ENCODE assay signal across 8 cellular contexts in the genomic region with DNA sequence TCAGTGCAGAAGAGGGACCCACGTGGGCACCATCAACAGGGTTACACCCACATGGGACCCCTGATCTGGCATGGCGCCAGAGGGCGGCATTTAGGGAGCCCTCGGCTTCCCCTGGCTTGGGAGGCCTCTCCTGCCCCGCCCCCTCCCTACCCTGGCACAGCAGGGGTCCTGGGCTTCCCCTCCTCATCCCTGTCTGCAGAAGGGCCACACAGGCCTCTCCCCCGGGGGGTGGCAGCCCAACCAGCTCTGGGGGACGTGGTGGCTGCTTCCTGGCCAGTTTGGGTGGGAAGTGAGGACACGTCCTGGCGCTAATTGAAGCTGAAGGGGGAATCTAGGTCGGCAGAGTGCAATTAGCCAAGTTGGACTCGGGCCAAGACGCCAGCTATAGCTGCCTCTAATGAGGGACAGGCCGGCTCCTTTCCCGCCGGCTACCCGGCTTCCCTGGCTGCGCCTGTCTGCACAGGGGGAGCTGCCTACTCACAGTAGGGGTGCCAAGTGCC.
DNase-seq lines count a peak whose midpoint lies in the region; ATAC-seq and TF ChIP-seq lines count a peak whose summit lies in the region.
"Had no signal": no experiment of that assay in that cellular context is flagged by ENCODE, and none has a peak within 500 bp of the region (broad histone marks: within the 10 kb centered on the region; RNA-seq: fewer than 3 reads in every experiment).

No MANE protein-coding gene starts in this region.

- no peak overlapping the region for H3K4me3 ChIP-seq in testis

- H3K27me3 ChIP-seq in testis = no peaks in the 10 kb centered on the region

- DNase-seq in HEK293T (ENCODE audit: extremely low spot score) (peak; percentile 35), NCI-H510A treated with DMSO at 0.1 percent for 48 hours (lab: John Stamatoyannopoulos, UW) (peak; percentile 75), head of caudate nucleus (peak in 24 of 42 donors; percentile 15 to 67 (median 36)), superior temporal gyrus (ENCODE audit: extremely low spot score) (peak; percentile 22), testis (no peak), posterior vena cava (ENCODE audit: low spot score) (no peak)
- DNase-seq: activated gamma-delta T cell had no signal

- no peaks in the 10 kb centered on the region for H3K36me3 ChIP-seq in testis (ENCODE audit: low read depth, missing control alignments)

- ATAC-seq in HG02840 (IDR thresholded peaks at IDR 0.05; ENCODE audit: low FRiP score, unreplicated experiment) = no peak

- WGBS in testis, 2 donors = 49% methylated on average over 17 of the region's 17 CpGs; no CpG with 5 or more reads in 1 of the 2 donors

- no peak for TF ChIP-seq CTCF in testis (IDR thresholded peaks at IDR 0.05)

- POLR2A ChIA-PET in HEK293T (lab: Yijun Ruan, JAX) = no interaction called here

- H3K27ac ChIP-seq in testis = no peak overlapping the region

- CTCF ChIA-PET in HEK293T (lab: Yijun Ruan, JAX) = interaction anchor here (0.6 kb wide), 1 partner anchor 78 kb away, joined by 3 read pairs; no protein-coding TSS in a partner anchor

- intact Hi-C loops in head of caudate nucleus (cut with DNase I) (no loop called here), testis (cut with DNase I; ENCODE audit: low total_unique reads) (no loop called here), posterior vena cava (cut with DNase I) (loop anchor here in 1 of 2 donors (10.0 kb wide), 1 partner anchor 1545 kb away; no protein-coding TSS in a partner anchor)

- H3K4me1 ChIP-seq in testis = peaks cover 12% of the 10 kb centered on the region

- TF ChIP-seq POLR2A in testis (IDR thresholded peaks at IDR 0.05) = no peak

- no peaks in the 10 kb centered on the region for H3K9me3 ChIP-seq in testis

TF ChIP-seq in HEK293T, 16 proteins besides CTCF, POLR2A, EP300 and RAD21:
- TF ChIP-seq FOXK2 (IDR thresholded peaks at IDR 0.05) (no peak), SP1 (IDR thresholded peaks at IDR 0.05) (no peak), FOXA1 (IDR thresholded peaks at IDR 0.05) (no peak), ARNT (IDR thresholded peaks at IDR 0.05) (no peak), L3MBTL2 (conservative IDR thresholded peaks at IDR 0.05) (no peak), LEF1 (IDR thresholded peaks at IDR 0.05; ENCODE audit: borderline replicate concordance) (no peak), CTBP1 (IDR thresholded peaks at IDR 0.05; ENCODE audit: borderline replicate concordance) (no peak), HDGF (IDR thresholded peaks at IDR 0.05; ENCODE audit: borderline replicate concordance) (no peak), ZNF384 (IDR thresholded peaks at IDR 0.05) (no peak), NFRKB (IDR thresholded peaks at IDR 0.05) (no peak), TARDBP (IDR thresholded peaks at IDR 0.05) (no peak), BHLHE40 (IDR thresholded peaks at IDR 0.05; ENCODE audit: borderline replicate concordance) (no peak), SUZ12 (IDR thresholded peaks at IDR 0.05) (no peak), ELF4 (IDR thresholded peaks at IDR 0.05) (no peak), FOXM1 (IDR thresholded peaks at IDR 0.05; ENCODE audit: borderline replicate concordance) (no peak)
- TF ChIP-seq, protein P1, sequence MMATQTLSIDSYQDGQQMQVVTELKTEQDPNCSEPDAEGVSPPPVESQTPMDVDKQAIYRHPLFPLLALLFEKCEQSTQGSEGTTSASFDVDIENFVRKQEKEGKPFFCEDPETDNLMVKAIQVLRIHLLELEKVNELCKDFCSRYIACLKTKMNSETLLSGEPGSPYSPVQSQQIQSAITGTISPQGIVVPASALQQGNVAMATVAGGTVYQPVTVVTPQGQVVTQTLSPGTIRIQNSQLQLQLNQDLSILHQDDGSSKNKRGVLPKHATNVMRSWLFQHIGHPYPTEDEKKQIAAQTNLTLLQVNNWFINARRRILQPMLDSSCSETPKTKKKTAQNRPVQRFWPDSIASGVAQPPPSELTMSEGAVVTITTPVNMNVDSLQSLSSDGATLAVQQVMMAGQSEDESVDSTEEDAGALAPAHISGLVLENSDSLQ (IDR thresholded peaks at IDR 0.05) = no peak

Comparison
In these comparisons a context has a peak if more than half of its experiments do, and no peak if none do; other contexts are left out.
1. DNase-seq: peak in HEK293T (single experiment), NCI-H510A treated with DMSO at 0.1 percent for 48 hours (single experiment), head of caudate nucleus (24 of 42) and superior temporal gyrus (single experiment); none in testis (single experiment) and posterior vena cava (single experiment).